25 cellular contexts compared by ENCODE assay signal in genomic region chr5:155522540-155522939, GRCh38.
"Had no signal": no experiment of that assay in that cellular context is flagged by ENCODE, and none has a peak within 500 bp of the region (broad histone marks: within the 10 kb centered on the region; RNA-seq: fewer than 3 reads in every experiment).

No MANE protein-coding gene starts in this region.

- H3K27me3 Mint-ChIP-seq: activated B cell treated with CpG ODN at 0.5 μM for 24 hours; activated CD4-positive, alpha-beta memory T cell treated with anti-CD3 and anti-CD28 coated beads for 36 hours; activated CD4-positive, alpha-beta T cell treated with anti-CD3 and anti-CD28 coated beads, Interleukin-2, amount 10 ng/mL, durations not matched to agents 7 days and 5 days; activated naive CD4-positive, alpha-beta T cell treated with anti-CD3 and anti-CD28 coated beads, Interleukin-2, amount 10 ng/mL, durations not matched to agents 7 days and 5 days had no signal

- H3K9me3 ChIP-seq: MG63 had no signal

- H3K4me3 Mint-ChIP-seq: activated B cell treated with CpG ODN at 0.5 μM for 24 hours; activated CD4-positive, alpha-beta memory T cell treated with anti-CD3 and anti-CD28 coated beads for 36 hours; activated CD4-positive, alpha-beta T cell treated with anti-CD3 and anti-CD28 coated beads, Interleukin-2, amount 10 ng/mL, durations not matched to agents 7 days and 5 days; activated naive CD4-positive, alpha-beta T cell treated with anti-CD3 and anti-CD28 coated beads, Interleukin-2, amount 10 ng/mL, durations not matched to agents 7 days and 5 days; activated naive CD8-positive, alpha-beta T cell treated with anti-CD3 and anti-CD28 coated beads for 36 hours; activated T-cell treated with anti-CD3 and anti-CD28 coated beads, Interleukin-2, amount 50 U/mL, for 4 hours; T-cell had no signal

- H3K4me3 ChIP-seq: cardiac muscle cell, MG63, SK-N-MC had no signal

- ATAC-seq: activated T-cell treated with anti-CD3 and anti-CD28 coated beads, Interleukin-2, amount 50 U/mL, for 4 hours; Panc1; Right ventricle myocardium inferior; T-cell had no signal

- FAIRE-seq: TTC549 had no signal

- H3K36me3 Mint-ChIP-seq: activated CD4-positive, alpha-beta memory T cell treated with anti-CD3 and anti-CD28 coated beads for 36 hours; activated naive CD4-positive, alpha-beta T cell treated with anti-CD3 and anti-CD28 coated beads, Interleukin-2, amount 10 ng/mL, durations not matched to agents 7 days and 5 days; activated naive CD8-positive, alpha-beta T cell treated with anti-CD3 and anti-CD28 coated beads for 36 hours; T-cell had no signal

- H3K27me3 ChIP-seq: brain microvascular endothelial cell, cardiac muscle cell, MG63 had no signal

- H3K4me1 Mint-ChIP-seq: activated B cell treated with CpG ODN at 0.5 μM for 24 hours; activated CD4-positive, alpha-beta T cell treated with anti-CD3 and anti-CD28 coated beads, Interleukin-2, amount 10 ng/mL, durations not matched to agents 7 days and 5 days; activated naive CD4-positive, alpha-beta T cell treated with anti-CD3 and anti-CD28 coated beads, Interleukin-2, amount 10 ng/mL, durations not matched to agents 7 days and 5 days; activated naive CD8-positive, alpha-beta T cell treated with anti-CD3 and anti-CD28 coated beads for 36 hours; T-cell had no signal

- H3K36me3 ChIP-seq: brain microvascular endothelial cell, cardiac muscle cell, MG63 had no signal

- H3K27ac ChIP-seq: brain microvascular endothelial cell, cardiac muscle cell, SK-N-MC had no signal

- H3K27ac Mint-ChIP-seq: activated B cell treated with CpG ODN at 0.5 μM for 24 hours; activated CD4-positive, alpha-beta memory T cell treated with anti-CD3 and anti-CD28 coated beads for 36 hours; activated CD4-positive, alpha-beta T cell treated with anti-CD3 and anti-CD28 coated beads, Interleukin-2, amount 10 ng/mL, durations not matched to agents 7 days and 5 days; activated naive CD4-positive, alpha-beta T cell treated with anti-CD3 and anti-CD28 coated beads, Interleukin-2, amount 10 ng/mL, durations not matched to agents 7 days and 5 days; activated naive CD8-positive, alpha-beta T cell treated with anti-CD3 and anti-CD28 coated beads for 36 hours; T-cell had no signal

- DNase-seq: activated B cell treated with CpG ODN at 0.5 μM for 24 hours; activated CD4-positive, alpha-beta memory T cell treated with anti-CD3 and anti-CD28 coated beads for 36 hours; activated CD4-positive, alpha-beta T cell treated with anti-CD3 and anti-CD28 coated beads, Interleukin-2, amount 10 ng/mL, durations not matched to agents 7 days and 5 days; activated CD8-positive, alpha-beta memory T cell treated with anti-CD3 and anti-CD28 coated beads for 24 hours; activated gamma-delta T cell; activated naive CD4-positive, alpha-beta T cell treated with anti-CD3 and anti-CD28 coated beads, Interleukin-2, amount 10 ng/mL, durations not matched to agents 7 days and 5 days; activated naive CD8-positive, alpha-beta T cell treated with anti-CD3 and anti-CD28 coated beads for 36 hours; activated T-cell treated with anti-CD3 and anti-CD28 coated beads, Interleukin-2, amount 50 U/mL, for 4 hours; brain microvascular endothelial cell; MG63; MV-4-11; NCI-H1105 treated with DMSO at 0.1 percent for 48 hours; NCI-H1930; NCI-H69; NK-92 treated with Interleukin-12 subunit alpha and Interleukin-12 subunit beta, amount 100 ng/mL, for 24 hours; OCI-M1; RPMI8226; T-cell; T-helper 2 cell; T1000 had no signal

- H3K9me3 Mint-ChIP-seq: activated B cell treated with CpG ODN at 0.5 μM for 24 hours; activated CD4-positive, alpha-beta T cell treated with anti-CD3 and anti-CD28 coated beads, Interleukin-2, amount 10 ng/mL, durations not matched to agents 7 days and 5 days; activated naive CD4-positive, alpha-beta T cell treated with anti-CD3 and anti-CD28 coated beads, Interleukin-2, amount 10 ng/mL, durations not matched to agents 7 days and 5 days; activated naive CD8-positive, alpha-beta T cell treated with anti-CD3 and anti-CD28 coated beads for 36 hours had no signal
